In the genomic region with DNA sequence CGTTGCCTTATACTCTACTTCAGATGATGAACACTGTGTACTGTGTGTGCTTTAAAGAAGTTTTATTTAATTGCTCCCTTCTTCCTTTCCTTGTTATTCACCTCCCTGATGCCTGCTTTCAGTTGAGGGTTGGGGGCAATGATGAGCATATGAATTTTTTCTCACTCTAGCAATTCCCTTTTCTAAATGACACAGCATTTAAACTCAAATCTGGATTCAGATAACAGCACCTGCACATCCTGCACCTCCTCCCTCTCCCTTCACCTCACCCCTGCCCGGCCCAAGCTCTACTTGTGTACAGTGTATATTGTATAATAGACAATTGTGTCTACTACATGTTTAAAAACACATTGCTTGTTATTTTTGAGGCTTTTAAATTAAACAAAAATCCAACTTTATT, we compare ENCODE assay signal across 1 cellular context.
TF ChIP-seq lines count a peak whose summit lies in the region.

No MANE protein-coding gene starts in this region.

TF ChIP-seq in endothelial cell of umbilical vein, 7 proteins besides CTCF, POLR2A, EP300 and RAD21:
- TF ChIP-seq GATA2 (IDR thresholded peaks at IDR 0.05; ENCODE audit: insufficient read depth, insufficient read length, low read depth, low read length) (no peak), FOS (IDR thresholded peaks at IDR 0.05; ENCODE audit: borderline replicate concordance, insufficient read depth, low read length) (no peak), JUN (IDR thresholded peaks at IDR 0.05; ENCODE audit: borderline replicate concordance, insufficient read depth, insufficient read length, low read depth) (no peak), EZH2 (IDR thresholded peaks at IDR 0.05; ENCODE audit: borderline replicate concordance, low read depth, low read length, severe bottlenecking) (no peak), MAX (IDR thresholded peaks at IDR 0.05; ENCODE audit: insufficient read depth, insufficient read length) (no peak), MYC (IDR thresholded peaks at IDR 0.05; ENCODE audit: low read depth, low read length) (no peak), POLR2AphosphoS5 (IDR thresholded peaks at IDR 0.05; ENCODE audit: insufficient read depth, low read depth, low read length) (no peak)
